In the genomic region with DNA sequence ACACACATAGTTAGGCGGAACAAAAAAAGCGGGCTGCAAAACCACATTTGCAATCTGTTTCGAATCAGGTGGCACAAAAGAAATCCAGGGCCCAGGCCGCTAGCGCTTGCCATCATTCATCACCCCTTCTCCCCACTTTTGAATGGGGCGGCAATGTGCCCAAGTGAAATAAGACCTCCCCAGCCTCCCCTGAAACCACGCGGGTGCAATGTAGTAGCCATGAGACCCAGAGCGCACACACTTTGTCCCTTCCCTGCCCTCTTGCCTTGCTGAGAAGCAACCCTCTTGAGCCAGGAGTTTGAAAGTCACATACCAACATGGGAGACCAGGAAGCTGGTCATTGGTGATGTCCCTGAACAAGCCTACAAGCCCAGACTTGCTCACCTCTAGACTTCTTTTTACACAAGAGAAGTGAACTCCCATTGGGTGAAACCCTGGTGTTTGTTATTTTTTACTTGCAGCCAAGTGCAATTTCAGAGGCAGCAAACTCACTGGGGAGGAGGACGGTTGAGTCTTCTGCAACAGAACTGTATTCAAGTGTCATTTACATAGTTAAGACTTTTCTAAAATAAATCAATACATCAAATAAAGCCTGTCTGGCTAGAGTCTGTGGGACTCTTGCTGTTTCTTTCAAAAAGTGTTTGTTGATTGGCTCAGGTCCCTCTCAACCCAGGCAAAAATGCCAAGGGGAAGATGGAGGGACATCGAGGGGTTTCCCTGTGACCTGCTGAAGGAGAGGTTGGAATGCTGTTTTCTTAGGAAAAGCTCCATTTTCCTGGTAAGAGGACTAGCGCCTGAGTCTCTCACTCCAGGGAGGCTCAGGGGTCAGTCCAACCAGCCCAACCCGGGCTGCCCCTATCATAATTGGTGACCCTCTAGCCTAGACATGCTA, we compare ENCODE assay signal across 16 cellular contexts.
DNase-seq lines count a peak whose midpoint lies in the region; ATAC-seq and TF ChIP-seq lines count a peak whose summit lies in the region.
"Had no signal": no experiment of that assay in that cellular context is flagged by ENCODE, and none has a peak within 500 bp of the region (broad histone marks: within the 10 kb centered on the region; RNA-seq: fewer than 3 reads in every experiment).

No MANE protein-coding gene starts in this region.

- no peak overlapping the region for H3K4me3 ChIP-seq in breast epithelium
- H3K4me3 ChIP-seq in epithelial cell of esophagus (ENCODE audit: low read length) = no peak overlapping the region
- H3K4me3 ChIP-seq in suprapubic skin = no peak overlapping the region

- DNase-seq in MCF 10A (ENCODE audit: unreplicated experiment) = peak; percentile 87
- no peak for DNase-seq in breast epithelium (ENCODE audit: low spot score in 2 of 2)
- DNase-seq in NCI-H345 (lab: John Stamatoyannopoulos, UW) = peak; percentile 87
- DNase-seq in epithelial cell of esophagus (ENCODE audit: low read depth) = peak; percentile 77
- no peak for DNase-seq in suprapubic skin (ENCODE audit: low spot score in 2 of 2)
- no peak for DNase-seq in activated effector memory CD4-positive, alpha-beta T cell treated with Interleukin-2 at 50 U/mL for 16 hours
- no peak for DNase-seq in NCI-H2029 (lab: John Stamatoyannopoulos, UW)
- DNase-seq: activated CD4-positive, alpha-beta T cell treated with anti-CD3 and anti-CD28 coated beads for 4 hours; activated naive CD8-positive, alpha-beta T cell treated with anti-CD3 and anti-CD28 coated beads for 36 hours; activated T-cell treated with anti-CD3 and anti-CD28 coated beads for 4 hours; Kasumi-1; NCI-H2081 treated with DMSO at 0.1 percent for 48 hours; nucleus accumbens; stimulated activated naive CD4-positive, alpha-beta T cell; T-helper 17 cell had no signal

- POLR2A ChIA-PET in MCF 10A (lab: Yijun Ruan, JAX) = interaction anchor here (0.6 to 5.1 kb wide), 14 partner anchors 9 to 362 kb away, joined by 3 to 32 read pairs (median 4); no protein-coding TSS in a partner anchor

- intact Hi-C loops in MCF 10A (cut with micrococcal nuclease) (no loop called here), breast epithelium (cut with DNase I; ENCODE audit: low total_unique reads) (no loop called here)

- no peak for TF ChIP-seq CTCF in MCF 10A (IDR thresholded peaks at IDR 0.05; ENCODE audit: unreplicated experiment)
- TF ChIP-seq CTCF in breast epithelium (IDR thresholded peaks at IDR 0.05) = no peak
- no peak for TF ChIP-seq CTCF in epithelial cell of esophagus (IDR thresholded peaks at IDR 0.05; ENCODE audit: insufficient read depth, low read depth, low read length, missing control alignments)
- no peak for TF ChIP-seq CTCF in suprapubic skin (IDR thresholded peaks at IDR 0.05)

- H3K27ac ChIP-seq in breast epithelium (no peak overlapping the region), suprapubic skin (no peak overlapping the region)

- H3K27me3 Mint-ChIP-seq in MCF 10A (ENCODE audit: insufficient read depth, unreplicated experiment) = no peaks in the 10 kb centered on the region

- H3K4me1 Mint-ChIP-seq in MCF 10A (ENCODE audit: insufficient read depth, unreplicated experiment) = peaks cover 65% of the 10 kb centered on the region
- H3K4me1 Mint-ChIP-seq: activated naive CD8-positive, alpha-beta T cell treated with anti-CD3 and anti-CD28 coated beads for 36 hours; T-helper 17 cell had no signal

- H3K4me1 ChIP-seq in breast epithelium (no peaks in the 10 kb centered on the region), suprapubic skin (peaks cover 4% of the 10 kb centered on the region)

- H3K9me3 ChIP-seq in breast epithelium = no peaks in the 10 kb centered on the region
- H3K9me3 ChIP-seq in suprapubic skin = no peaks in the 10 kb centered on the region

- CTCF ChIA-PET in MCF 10A (lab: Yijun Ruan, JAX) = interaction anchor here (0.7 to 0.8 kb wide), 2 partner anchors 41 to 164 kb away, joined by 3 to 4 read pairs; no protein-coding TSS in a partner anchor

- no peak for TF ChIP-seq POLR2A in breast epithelium (IDR thresholded peaks at IDR 0.05)
- TF ChIP-seq POLR2A in suprapubic skin (IDR thresholded peaks at IDR 0.05) = no peak

- no peaks in the 10 kb centered on the region for H3K9me3 Mint-ChIP-seq in MCF 10A (ENCODE audit: unreplicated experiment)
- H3K9me3 Mint-ChIP-seq: activated naive CD8-positive, alpha-beta T cell treated with anti-CD3 and anti-CD28 coated beads for 36 hours had no signal

- TF ChIP-seq EP300 in suprapubic skin (IDR thresholded peaks at IDR 0.05) = no peak

- no peaks in the 10 kb centered on the region for H3K36me3 Mint-ChIP-seq in MCF 10A (ENCODE audit: insufficient read depth, unreplicated experiment)
- H3K36me3 Mint-ChIP-seq: activated naive CD8-positive, alpha-beta T cell treated with anti-CD3 and anti-CD28 coated beads for 36 hours had no signal

- BruUV-seq in MCF 10A (replicated peaks; lab: Mats Ljungman, UMichigan) = TSS peak; percentile 94

- WGBS in suprapubic skin = 79% methylated on average over 13 of the region's 13 CpGs

- H3K27me3 ChIP-seq in breast epithelium = no peaks in the 10 kb centered on the region
- no peaks in the 10 kb centered on the region for H3K27me3 ChIP-seq in suprapubic skin

- no peak for ATAC-seq in GM18511 (IDR thresholded peaks at IDR 0.05; ENCODE audit: unreplicated experiment)
- ATAC-seq: T-helper 17 cell had no signal

- H3K27ac Mint-ChIP-seq in MCF 10A (ENCODE audit: low read depth, unreplicated experiment) = peak overlapping the region; percentile 90
- H3K27ac Mint-ChIP-seq: activated naive CD8-positive, alpha-beta T cell treated with anti-CD3 and anti-CD28 coated beads for 36 hours had no signal

- H3K4me3 Mint-ChIP-seq in MCF 10A (ENCODE audit: unreplicated experiment) = peak overlapping the region; percentile 40
- H3K4me3 Mint-ChIP-seq: activated naive CD8-positive, alpha-beta T cell treated with anti-CD3 and anti-CD28 coated beads for 36 hours; T-helper 17 cell had no signal

- H3K36me3 ChIP-seq in breast epithelium (no peaks in the 10 kb centered on the region), suprapubic skin (no peaks in the 10 kb centered on the region)

Comparison
In these comparisons a context has a peak if more than half of its experiments do, and no peak if none do; other contexts are left out.
1. DNase-seq: peak in MCF 10A (single experiment), NCI-H345 (single experiment) and epithelial cell of esophagus (single experiment); none in breast epithelium (0 of 2), suprapubic skin (0 of 2), activated effector memory CD4-positive, alpha-beta T cell treated with Interleukin-2 at 50 U/mL for 16 hours (single experiment) and NCI-H2029 (single experiment).